In genomic region chr5:177390363-177391300, GRCh38 we compare ENCODE assay signal across 8 cellular contexts. TPM values are rescaled to one million over a fixed set of nuclear protein-coding genes. Genes with fewer than 3 reads are reported as not detected.
DNase-seq lines count a peak whose midpoint lies in the region; ATAC-seq and TF ChIP-seq lines count a peak whose summit lies in the region.

No MANE protein-coding gene starts in this region.

- CTCF ChIA-PET in HCT116 (lab: Charles Lee) = interaction anchor here (0.6 to 3.1 kb wide), 20 partner anchors 11 to 277 kb away, joined by 3 to 65 read pairs (median 8); partner anchors contain the start of genes GRK6 and PDLIM7

- TF ChIP-seq POLR2A in HCT116 (IDR thresholded peaks at IDR 0.05; ENCODE audit: borderline replicate concordance, extremely low read depth, insufficient read depth, insufficient read length) = no peak

- no peak overlapping the region for H3K4me2 ChIP-seq in DND-41 (ENCODE audit: insufficient read depth, low read length)
- H3K4me2 ChIP-seq in HCT116 (ENCODE audit: low read length) = peak overlapping the region; percentile 64

- H3K9ac ChIP-seq in DND-41 (ENCODE audit: low read depth, low read length) = no peak overlapping the region
- peak overlapping the region; percentile 43 for H3K9ac ChIP-seq in HCT116 (ENCODE audit: low read length)

- peak; percentile 89 for DNase-seq in DND-41
- DNase-seq in HCT116 (ENCODE audit: low read depth, low spot score) = peak; percentile 81
- peak; percentile 37 for DNase-seq in NCI-H128 (lab: John Stamatoyannopoulos, UW; ENCODE audit: unreplicated experiment)
- DNase-seq in SW480 (ENCODE audit: low spot score) = peak; percentile 90
- DNase-seq in activated naive CD8-positive, alpha-beta T cell treated with anti-CD3 and anti-CD28 coated beads, Interleukin-2, amount 50 U/mL, for 16 hours (ENCODE audit: low read depth, low spot score) = peak; percentile 83
- DNase-seq in left cardiac atrium = peak; percentile 78
- peak; percentile 36 for DNase-seq in retinal pigment epithelial cell (ENCODE audit: low read depth)

- BruUV-seq in HCT116 (replicated peaks; lab: Mats Ljungman, UMichigan) = no TSS peak

- no peak for TF ChIP-seq RAD21 in HCT116 (IDR thresholded peaks at IDR 0.05; ENCODE audit: low read depth)

- H3K4me1 ChIP-seq in DND-41 (ENCODE audit: insufficient read depth, low read length) (peaks cover 6% of the 10 kb centered on the region), HCT116 (ENCODE audit: control insufficient read depth in 1 of 2, insufficient read depth in 2 of 2, low read length in 2 of 2) (peaks cover 24 to 43% of the 10 kb centered on the region in 2 experiments)

- no peaks in the 10 kb centered on the region for H3K79me2 ChIP-seq in DND-41 (ENCODE audit: insufficient read depth, low read length)
- no peaks in the 10 kb centered on the region for H3K79me2 ChIP-seq in HCT116 (ENCODE audit: insufficient read depth, low read length)

- RAD21 ChIA-PET in HCT116 (lab: Charles Lee; ENCODE audit: low non-redundant PET in 1 of 2, low total read pairs in 2 of 2, uncharacterized antibody in 2 of 2, unreplicated experiment in 2 of 2) = interaction anchor here (0.6 to 1.9 kb wide), 9 partner anchors 12 to 111 kb away, joined by 3 to 8 read pairs (median 4); partner anchors contain the start of gene GRK6 (in 1 of the 2)

- H3K9me3 ChIP-seq in DND-41 (ENCODE audit: insufficient read depth, low read length, severe bottlenecking) (no peaks in the 10 kb centered on the region), HCT116 (ENCODE audit: control insufficient read depth in 1 of 2, insufficient read depth in 1 of 2, low read depth in 1 of 2, low read length in 2 of 2) (no peaks in the 10 kb centered on the region)

- peak; percentile 97 for TF ChIP-seq CTCF in DND-41 (IDR thresholded peaks at IDR 0.05; ENCODE audit: borderline replicate concordance, extremely low read depth, low read length, poor library complexity, severe bottlenecking)
- peak in 2 of 3 experiments; percentile 94 to 96; a peak in 4 of 6 replicates for TF ChIP-seq CTCF in HCT116 (IDR thresholded peaks at IDR 0.05 in 2 of 3, conservative IDR thresholded peaks at IDR 0.05 in 1 of 3; ENCODE audit: borderline replicate concordance in 1 of 3, insufficient read depth in 1 of 3, low read depth in 2 of 3, low read length in 2 of 3)
- peak; percentile 92 for TF ChIP-seq CTCF in retinal pigment epithelial cell (conservative IDR thresholded peaks at IDR 0.05; ENCODE audit: low read depth, low read length)

- H3K36me3 ChIP-seq in DND-41 (ENCODE audit: insufficient read depth, low read length) = no peaks in the 10 kb centered on the region
- H3K36me3 ChIP-seq in HCT116 (ENCODE audit: control insufficient read depth in 1 of 2, insufficient read depth in 2 of 2, low read length in 2 of 2) = no peaks in the 10 kb centered on the region

- no peak overlapping the region for H3K4me3 ChIP-seq in DND-41 (ENCODE audit: low read depth in 1 of 2, low read length in 2 of 2)
- H3K4me3 ChIP-seq in HCT116 (replicated peaks in 1 of 2; ENCODE audit: low read depth in 1 of 2, low read length in 2 of 2) = no peak overlapping the region
- no peak overlapping the region for H3K4me3 ChIP-seq in retinal pigment epithelial cell (ENCODE audit: low read length)

- H3K27ac ChIP-seq in DND-41 (ENCODE audit: low read length) (no peak overlapping the region), HCT116 (ENCODE audit: low read depth, low read length) (peak overlapping the region; percentile 63)

- ATAC-seq in DND-41 (ENCODE audit: insufficient read depth, low read depth) = peak; percentile 98
- peak; percentile 78 for ATAC-seq in HCT116
- ATAC-seq in left cardiac atrium = peak; percentile 85 to 88
- no peak for ATAC-seq in HG02852 (IDR thresholded peaks at IDR 0.05; ENCODE audit: unreplicated experiment)

- H3K9me2 ChIP-seq in HCT116 (ENCODE audit: insufficient read depth) = no peaks in the 10 kb centered on the region

- intact Hi-C loops in HCT116 (cut with micrococcal nuclease) = loop anchor here (1.0 kb wide), 3 partner anchors 64 to 111 kb away; partner anchors contain the start of gene PDLIM7
- intact Hi-C loops in left cardiac atrium (cut with DNase I) = loop anchor here (1.0 to 10.0 kb wide), 4 partner anchors 62 to 674 kb away; no protein-coding TSS in a partner anchor

- H4K20me1 ChIP-seq in DND-41 (ENCODE audit: insufficient read depth, low read length) (no peaks in the 10 kb centered on the region; the same call in 1 of the 2 replicates), HCT116 (ENCODE audit: insufficient read depth) (no peaks in the 10 kb centered on the region)

- POLR2A ChIA-PET in HCT116 (lab: Charles Lee) = interaction anchor here (1.0 to 2.6 kb wide), 7 partner anchors 12 to 107 kb away, joined by 3 to 14 read pairs (median 7); partner anchors contain the start of genes GRK6 and PDLIM7

- H2AFZ ChIP-seq in DND-41 (ENCODE audit: low read depth, low read length) (no peak overlapping the region), HCT116 (ENCODE audit: low read depth, low read length, poor library complexity, severe bottlenecking) (peak overlapping the region; percentile 63)

- H3K27me3 ChIP-seq in DND-41 (ENCODE audit: insufficient read depth, low read length, poor library complexity) = peaks cover 17% of the 10 kb centered on the region
- H3K27me3 ChIP-seq in HCT116 (ENCODE audit: insufficient read depth, low read length) = no peaks in the 10 kb centered on the region

TF ChIP-seq in HCT116, 20 proteins besides CTCF, POLR2A, EP300 and RAD21 (continues in another document):
- TF ChIP-seq ZNF274 (IDR thresholded peaks at IDR 0.05; ENCODE audit: low read depth, low read length) (no peak), EZH2phosphoT487 (IDR thresholded peaks at IDR 0.05; ENCODE audit: borderline replicate concordance) (no peak), SP1 (IDR thresholded peaks at IDR 0.05; ENCODE audit: low read depth) (no peak), CBX3 (IDR thresholded peaks at IDR 0.05; ENCODE audit: low read depth) (no peak), SIN3A (IDR thresholded peaks at IDR 0.05; ENCODE audit: low read depth) (no peak), CEBPB (IDR thresholded peaks at IDR 0.05; ENCODE audit: low read depth) (no peak), ELF1 (IDR thresholded peaks at IDR 0.05; ENCODE audit: borderline replicate concordance, low read depth) (no peak), ZFX (IDR thresholded peaks at IDR 0.05) (peak; percentile 21; the same call in 1 of the 2 replicates), JUND (IDR thresholded peaks at IDR 0.05) (no peak), POLR2AphosphoS5 (IDR thresholded peaks at IDR 0.05; ENCODE audit: low read depth, low read length) (peak; percentile 39; the same call in 1 of the 2 replicates)
- TF ChIP-seq, protein P1, sequence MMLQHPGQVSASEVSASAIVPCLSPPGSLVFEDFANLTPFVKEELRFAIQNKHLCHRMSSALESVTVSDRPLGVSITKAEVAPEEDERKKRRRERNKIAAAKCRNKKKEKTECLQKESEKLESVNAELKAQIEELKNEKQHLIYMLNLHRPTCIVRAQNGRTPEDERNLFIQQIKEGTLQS (IDR thresholded peaks at IDR 0.05) = no peak
- TF ChIP-seq, protein P2, sequence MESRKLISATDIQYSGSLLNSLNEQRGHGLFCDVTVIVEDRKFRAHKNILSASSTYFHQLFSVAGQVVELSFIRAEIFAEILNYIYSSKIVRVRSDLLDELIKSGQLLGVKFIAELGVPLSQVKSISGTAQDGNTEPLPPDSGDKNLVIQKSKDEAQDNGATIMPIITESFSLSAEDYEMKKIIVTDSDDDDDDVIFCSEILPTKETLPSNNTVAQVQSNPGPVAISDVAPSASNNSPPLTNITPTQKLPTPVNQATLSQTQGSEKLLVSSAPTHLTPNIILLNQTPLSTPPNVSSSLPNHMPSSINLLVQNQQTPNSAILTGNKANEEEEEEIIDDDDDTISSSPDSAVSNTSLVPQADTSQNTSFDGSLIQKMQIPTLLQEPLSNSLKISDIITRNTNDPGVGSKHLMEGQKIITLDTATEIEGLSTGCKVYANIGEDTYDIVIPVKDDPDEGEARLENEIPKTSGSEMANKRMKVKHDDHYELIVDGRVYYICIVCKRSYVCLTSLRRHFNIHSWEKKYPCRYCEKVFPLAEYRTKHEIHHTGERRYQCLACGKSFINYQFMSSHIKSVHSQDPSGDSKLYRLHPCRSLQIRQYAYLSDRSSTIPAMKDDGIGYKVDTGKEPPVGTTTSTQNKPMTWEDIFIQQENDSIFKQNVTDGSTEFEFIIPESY (IDR thresholded peaks at IDR 0.05; ENCODE audit: extremely low read depth, insufficient replicate concordance, low read length) = no peak

RNA-seq across cellular contexts. Expression of gene SLC34A1, which starts 6.4 kb away (rescaled TPM):
- not detected for total RNA-seq in HCT116 (2021; ENCODE audit: unreplicated experiment)
- polyA plus RNA-seq in HCT116 (2012) = 0.02 and 0.09 TPM in 2 replicates
- total RNA-seq in left cardiac atrium = not detected

RNA-seq across cellular contexts. Expression of gene PFN3, which starts 9.8 kb away (rescaled TPM):
- total RNA-seq in HCT116 (2021; ENCODE audit: unreplicated experiment) (not detected), left cardiac atrium (not detected)
- polyA plus RNA-seq in HCT116 (2012) = not detected in 2 replicates

RNA-seq across cellular contexts. Expression of gene F12, which starts 18.7 kb away (rescaled TPM):
- 30.0 TPM for total RNA-seq in HCT116 (2021; ENCODE audit: unreplicated experiment)
- 46.8 and 58.1 TPM in 2 replicates for polyA plus RNA-seq in HCT116 (2012)
- under 1 TPM; 0.27 to 0.39 TPM for total RNA-seq in left cardiac atrium

RNA-seq across cellular contexts. Expression of gene RGS14, which starts 32.9 kb away (rescaled TPM):
- total RNA-seq in HCT116 (2021; ENCODE audit: unreplicated experiment) (9.4 TPM), left cardiac atrium (1 to 10 TPM; 3.7 to 4.7 TPM)
- 12.3 and 12.9 TPM in 2 replicates for polyA plus RNA-seq in HCT116 (2012)

RNA-seq across cellular contexts. Expression of gene GRK6, which starts 35.8 kb away (rescaled TPM):
- total RNA-seq in HCT116 (2021; ENCODE audit: unreplicated experiment) = 89.3 TPM
- 88.3 and 90.2 TPM in 2 replicates for polyA plus RNA-seq in HCT116 (2012)
- total RNA-seq in left cardiac atrium = 10 to 100 TPM; 14.6 to 20.1 TPM

Comparison
In these comparisons a context has a peak if more than half of its experiments do, and no peak if none do; other contexts are left out.
1. DNase-seq: peak in every context shown above with its lines; median percentile 90 in SW480; 89 in DND-41; 83 in activated naive CD8-positive, alpha-beta T cell treated with anti-CD3 and anti-CD28 coated beads, Interleukin-2, amount 50 U/mL, for 16 hours; 81 in HCT116; 78 in left cardiac atrium; 37 in NCI-H128; 36 in retinal pigment epithelial cell.
2. RNA of gene F12, which starts 18.7 kb away (total RNA-seq): 30.0 TPM in HCT116 (single experiment); 0.27 to 0.39 TPM in left cardiac atrium; every median in the first group is over 10 times any median in the second.
3. Peak in every context shown above with its lines, with median percentiles within 50 percentile points of each other: CTCF ChIP-seq.